ENCODE assay signal across 1 cellular context in genomic region chr14:31283568-31284252, GRCh38.
TF ChIP-seq lines count a peak whose summit lies in the region.

No MANE protein-coding gene starts in this region.

TF ChIP-seq in K562, 482 proteins besides CTCF, POLR2A, EP300 and RAD21 (continued from another document):
- TF ChIP-seq, protein P1, sequence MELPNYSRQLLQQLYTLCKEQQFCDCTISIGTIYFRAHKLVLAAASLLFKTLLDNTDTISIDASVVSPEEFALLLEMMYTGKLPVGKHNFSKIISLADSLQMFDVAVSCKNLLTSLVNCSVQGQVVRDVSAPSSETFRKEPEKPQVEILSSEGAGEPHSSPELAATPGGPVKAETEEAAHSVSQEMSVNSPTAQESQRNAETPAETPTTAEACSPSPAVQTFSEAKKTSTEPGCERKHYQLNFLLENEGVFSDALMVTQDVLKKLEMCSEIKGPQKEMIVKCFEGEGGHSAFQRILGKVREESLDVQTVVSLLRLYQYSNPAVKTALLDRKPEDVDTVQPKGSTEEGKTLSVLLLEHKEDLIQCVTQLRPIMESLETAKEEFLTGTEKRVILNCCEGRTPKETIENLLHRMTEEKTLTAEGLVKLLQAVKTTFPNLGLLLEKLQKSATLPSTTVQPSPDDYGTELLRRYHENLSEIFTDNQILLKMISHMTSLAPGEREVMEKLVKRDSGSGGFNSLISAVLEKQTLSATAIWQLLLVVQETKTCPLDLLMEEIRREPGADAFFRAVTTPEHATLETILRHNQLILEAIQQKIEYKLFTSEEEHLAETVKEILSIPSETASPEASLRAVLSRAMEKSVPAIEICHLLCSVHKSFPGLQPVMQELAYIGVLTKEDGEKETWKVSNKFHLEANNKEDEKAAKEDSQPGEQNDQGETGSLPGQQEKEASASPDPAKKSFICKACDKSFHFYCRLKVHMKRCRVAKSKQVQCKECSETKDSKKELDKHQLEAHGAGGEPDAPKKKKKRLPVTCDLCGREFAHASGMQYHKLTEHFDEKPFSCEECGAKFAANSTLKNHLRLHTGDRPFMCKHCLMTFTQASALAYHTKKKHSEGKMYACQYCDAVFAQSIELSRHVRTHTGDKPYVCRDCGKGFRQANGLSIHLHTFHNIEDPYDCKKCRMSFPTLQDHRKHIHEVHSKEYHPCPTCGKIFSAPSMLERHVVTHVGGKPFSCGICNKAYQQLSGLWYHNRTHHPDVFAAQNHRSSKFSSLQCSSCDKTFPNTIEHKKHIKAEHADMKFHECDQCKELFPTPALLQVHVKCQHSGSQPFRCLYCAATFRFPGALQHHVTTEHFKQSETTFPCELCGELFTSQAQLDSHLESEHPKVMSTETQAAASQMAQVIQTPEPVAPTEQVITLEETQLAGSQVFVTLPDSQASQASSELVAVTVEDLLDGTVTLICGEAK (IDR thresholded peaks at IDR 0.05) = peak; percentile 47; the same call in 1 of the 2 replicates
- TF ChIP-seq, protein P1 (CRISPR knock-in tag; IDR thresholded peaks at IDR 0.05) = no peak
- TF ChIP-seq CBX2 (IDR thresholded peaks at IDR 0.05; ENCODE audit: insufficient read depth, low read length, poor library complexity, severe bottlenecking) = no peak
- TF ChIP-seq, protein P2, sequence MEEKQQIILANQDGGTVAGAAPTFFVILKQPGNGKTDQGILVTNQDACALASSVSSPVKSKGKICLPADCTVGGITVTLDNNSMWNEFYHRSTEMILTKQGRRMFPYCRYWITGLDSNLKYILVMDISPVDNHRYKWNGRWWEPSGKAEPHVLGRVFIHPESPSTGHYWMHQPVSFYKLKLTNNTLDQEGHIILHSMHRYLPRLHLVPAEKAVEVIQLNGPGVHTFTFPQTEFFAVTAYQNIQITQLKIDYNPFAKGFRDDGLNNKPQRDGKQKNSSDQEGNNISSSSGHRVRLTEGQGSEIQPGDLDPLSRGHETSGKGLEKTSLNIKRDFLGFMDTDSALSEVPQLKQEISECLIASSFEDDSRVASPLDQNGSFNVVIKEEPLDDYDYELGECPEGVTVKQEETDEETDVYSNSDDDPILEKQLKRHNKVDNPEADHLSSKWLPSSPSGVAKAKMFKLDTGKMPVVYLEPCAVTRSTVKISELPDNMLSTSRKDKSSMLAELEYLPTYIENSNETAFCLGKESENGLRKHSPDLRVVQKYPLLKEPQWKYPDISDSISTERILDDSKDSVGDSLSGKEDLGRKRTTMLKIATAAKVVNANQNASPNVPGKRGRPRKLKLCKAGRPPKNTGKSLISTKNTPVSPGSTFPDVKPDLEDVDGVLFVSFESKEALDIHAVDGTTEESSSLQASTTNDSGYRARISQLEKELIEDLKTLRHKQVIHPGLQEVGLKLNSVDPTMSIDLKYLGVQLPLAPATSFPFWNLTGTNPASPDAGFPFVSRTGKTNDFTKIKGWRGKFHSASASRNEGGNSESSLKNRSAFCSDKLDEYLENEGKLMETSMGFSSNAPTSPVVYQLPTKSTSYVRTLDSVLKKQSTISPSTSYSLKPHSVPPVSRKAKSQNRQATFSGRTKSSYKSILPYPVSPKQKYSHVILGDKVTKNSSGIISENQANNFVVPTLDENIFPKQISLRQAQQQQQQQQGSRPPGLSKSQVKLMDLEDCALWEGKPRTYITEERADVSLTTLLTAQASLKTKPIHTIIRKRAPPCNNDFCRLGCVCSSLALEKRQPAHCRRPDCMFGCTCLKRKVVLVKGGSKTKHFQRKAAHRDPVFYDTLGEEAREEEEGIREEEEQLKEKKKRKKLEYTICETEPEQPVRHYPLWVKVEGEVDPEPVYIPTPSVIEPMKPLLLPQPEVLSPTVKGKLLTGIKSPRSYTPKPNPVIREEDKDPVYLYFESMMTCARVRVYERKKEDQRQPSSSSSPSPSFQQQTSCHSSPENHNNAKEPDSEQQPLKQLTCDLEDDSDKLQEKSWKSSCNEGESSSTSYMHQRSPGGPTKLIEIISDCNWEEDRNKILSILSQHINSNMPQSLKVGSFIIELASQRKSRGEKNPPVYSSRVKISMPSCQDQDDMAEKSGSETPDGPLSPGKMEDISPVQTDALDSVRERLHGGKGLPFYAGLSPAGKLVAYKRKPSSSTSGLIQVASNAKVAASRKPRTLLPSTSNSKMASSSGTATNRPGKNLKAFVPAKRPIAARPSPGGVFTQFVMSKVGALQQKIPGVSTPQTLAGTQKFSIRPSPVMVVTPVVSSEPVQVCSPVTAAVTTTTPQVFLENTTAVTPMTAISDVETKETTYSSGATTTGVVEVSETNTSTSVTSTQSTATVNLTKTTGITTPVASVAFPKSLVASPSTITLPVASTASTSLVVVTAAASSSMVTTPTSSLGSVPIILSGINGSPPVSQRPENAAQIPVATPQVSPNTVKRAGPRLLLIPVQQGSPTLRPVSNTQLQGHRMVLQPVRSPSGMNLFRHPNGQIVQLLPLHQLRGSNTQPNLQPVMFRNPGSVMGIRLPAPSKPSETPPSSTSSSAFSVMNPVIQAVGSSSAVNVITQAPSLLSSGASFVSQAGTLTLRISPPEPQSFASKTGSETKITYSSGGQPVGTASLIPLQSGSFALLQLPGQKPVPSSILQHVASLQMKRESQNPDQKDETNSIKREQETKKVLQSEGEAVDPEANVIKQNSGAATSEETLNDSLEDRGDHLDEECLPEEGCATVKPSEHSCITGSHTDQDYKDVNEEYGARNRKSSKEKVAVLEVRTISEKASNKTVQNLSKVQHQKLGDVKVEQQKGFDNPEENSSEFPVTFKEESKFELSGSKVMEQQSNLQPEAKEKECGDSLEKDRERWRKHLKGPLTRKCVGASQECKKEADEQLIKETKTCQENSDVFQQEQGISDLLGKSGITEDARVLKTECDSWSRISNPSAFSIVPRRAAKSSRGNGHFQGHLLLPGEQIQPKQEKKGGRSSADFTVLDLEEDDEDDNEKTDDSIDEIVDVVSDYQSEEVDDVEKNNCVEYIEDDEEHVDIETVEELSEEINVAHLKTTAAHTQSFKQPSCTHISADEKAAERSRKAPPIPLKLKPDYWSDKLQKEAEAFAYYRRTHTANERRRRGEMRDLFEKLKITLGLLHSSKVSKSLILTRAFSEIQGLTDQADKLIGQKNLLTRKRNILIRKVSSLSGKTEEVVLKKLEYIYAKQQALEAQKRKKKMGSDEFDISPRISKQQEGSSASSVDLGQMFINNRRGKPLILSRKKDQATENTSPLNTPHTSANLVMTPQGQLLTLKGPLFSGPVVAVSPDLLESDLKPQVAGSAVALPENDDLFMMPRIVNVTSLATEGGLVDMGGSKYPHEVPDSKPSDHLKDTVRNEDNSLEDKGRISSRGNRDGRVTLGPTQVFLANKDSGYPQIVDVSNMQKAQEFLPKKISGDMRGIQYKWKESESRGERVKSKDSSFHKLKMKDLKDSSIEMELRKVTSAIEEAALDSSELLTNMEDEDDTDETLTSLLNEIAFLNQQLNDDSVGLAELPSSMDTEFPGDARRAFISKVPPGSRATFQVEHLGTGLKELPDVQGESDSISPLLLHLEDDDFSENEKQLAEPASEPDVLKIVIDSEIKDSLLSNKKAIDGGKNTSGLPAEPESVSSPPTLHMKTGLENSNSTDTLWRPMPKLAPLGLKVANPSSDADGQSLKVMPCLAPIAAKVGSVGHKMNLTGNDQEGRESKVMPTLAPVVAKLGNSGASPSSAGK (IDR thresholded peaks at IDR 0.05) = peak; percentile 12; the same call in 1 of the 2 replicates
- no peak for TF ChIP-seq ZNF586 (CRISPR knock-in tag; conservative IDR thresholded peaks at IDR 0.05)
- no peak for TF ChIP-seq RNF2 (IDR thresholded peaks at IDR 0.05)
- no peak for TF ChIP-seq KDM4B (IDR thresholded peaks at IDR 0.05; ENCODE audit: borderline replicate concordance in 2 of 2, low read depth in 1 of 2)
- peak; percentile 5; the same call in 1 of the 2 replicates for TF ChIP-seq MAFK (IDR thresholded peaks at IDR 0.05; ENCODE audit: low read length)
- TF ChIP-seq ZNF174 (CRISPR knock-in tag; IDR thresholded peaks at IDR 0.05) = no peak
- TF ChIP-seq KDM5B (IDR thresholded peaks at IDR 0.05; ENCODE audit: insufficient replicate concordance, low read depth, low read length) = no peak
- TF ChIP-seq, protein P3, sequence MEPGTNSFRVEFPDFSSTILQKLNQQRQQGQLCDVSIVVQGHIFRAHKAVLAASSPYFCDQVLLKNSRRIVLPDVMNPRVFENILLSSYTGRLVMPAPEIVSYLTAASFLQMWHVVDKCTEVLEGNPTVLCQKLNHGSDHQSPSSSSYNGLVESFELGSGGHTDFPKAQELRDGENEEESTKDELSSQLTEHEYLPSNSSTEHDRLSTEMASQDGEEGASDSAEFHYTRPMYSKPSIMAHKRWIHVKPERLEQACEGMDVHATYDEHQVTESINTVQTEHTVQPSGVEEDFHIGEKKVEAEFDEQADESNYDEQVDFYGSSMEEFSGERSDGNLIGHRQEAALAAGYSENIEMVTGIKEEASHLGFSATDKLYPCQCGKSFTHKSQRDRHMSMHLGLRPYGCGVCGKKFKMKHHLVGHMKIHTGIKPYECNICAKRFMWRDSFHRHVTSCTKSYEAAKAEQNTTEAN (CRISPR knock-in tag; IDR thresholded peaks at IDR 0.05) = no peak
- no peak for TF ChIP-seq BCL6 (CRISPR knock-in tag; IDR thresholded peaks at IDR 0.05)
- TF ChIP-seq ZKSCAN8 (CRISPR knock-in tag; IDR thresholded peaks at IDR 0.05) = no peak
